Comparison of ENCODE assay signal across 8 cellular contexts in genomic region chr7:151081170-151082101, GRCh38. TPM values are rescaled to one million over a fixed set of nuclear protein-coding genes. Genes with fewer than 3 reads are reported as not detected.
A peak's percentile ranks its signal among the peaks of the same experiment; 100 is the strongest.
DNase-seq lines count a peak whose midpoint lies in the region; ATAC-seq, FAIRE-seq and TF ChIP-seq lines count a peak whose summit lies in the region.

No MANE protein-coding gene starts in this region.

- H3K4me3 ChIP-seq in SJSA1 = peak overlapping the region; percentile 88
- H3K4me3 ChIP-seq in fibroblast of mammary gland (ENCODE audit: control insufficient read depth, low read depth, low read length) = peak overlapping the region; percentile 73
- H3K4me3 ChIP-seq in pancreas = peak overlapping the region; percentile 90 to 99 (median 94)

- no peaks in the 10 kb centered on the region for H3K9me3 Mint-ChIP-seq in T-helper 2 cell treated with Interferon-gamma antibody and Interleukin-4, amounts not matched to agents 5 μg/mL and 100 μg/mL, for 36 hours

- H3K27me3 Mint-ChIP-seq in T-helper 2 cell treated with Interferon-gamma antibody and Interleukin-4, amounts not matched to agents 5 μg/mL and 100 μg/mL, for 36 hours (ENCODE audit: low read depth) = peaks cover 7% of the 10 kb centered on the region

- H3K36me3 Mint-ChIP-seq in T-helper 2 cell treated with Interferon-gamma antibody and Interleukin-4, amounts not matched to agents 5 μg/mL and 100 μg/mL, for 36 hours (ENCODE audit: low read depth) = peaks cover 10% of the 10 kb centered on the region

- H3K27me3 ChIP-seq in SJSA1 (replicated peaks) (no peaks in the 10 kb centered on the region), pancreas (no peaks in the 10 kb centered on the region)

- H3K36me3 ChIP-seq in SJSA1 (peaks cover 52% of the 10 kb centered on the region), pancreas (no peaks in the 10 kb centered on the region)

- peak in 3 of 4 donors; percentile 2 to 13 (median 10) for ATAC-seq in pancreas
- no peak for ATAC-seq in HG02870 (IDR thresholded peaks at IDR 0.05; ENCODE audit: unreplicated experiment)
- ATAC-seq in omental fat pad (ENCODE audit: low FRiP score) = no peak

- H3K4me1 ChIP-seq in SJSA1 (replicated peaks) (peaks cover 45% of the 10 kb centered on the region), pancreas (peaks cover 29 to 37% (median 32%) of the 10 kb centered on the region in 3 donors)

- intact Hi-C loops in pancreas (cut with DNase I) = no loop called here

- H3K4me1 Mint-ChIP-seq in T-helper 2 cell treated with Interferon-gamma antibody and Interleukin-4, amounts not matched to agents 5 μg/mL and 100 μg/mL, for 36 hours (ENCODE audit: low read depth) = peaks cover 35% of the 10 kb centered on the region

- DNase-seq in T-helper 2 cell treated with Interferon-gamma antibody and Interleukin-4, amounts not matched to agents 5 μg/mL and 100 μg/mL, for 36 hours (ENCODE audit: low spot score) = no peak
- no peak for DNase-seq in T-helper 2 cell
- no peak for DNase-seq in SJSA1 (ENCODE audit: low read depth in 1 of 2, low spot score in 2 of 2)
- no peak for DNase-seq in fibroblast of mammary gland (ENCODE audit: low read depth)
- peak in 4 of 6 donors; percentile 50 to 86 (median 62) for DNase-seq in pancreas
- DNase-seq in omental fat pad (ENCODE audit: low spot score) = no peak
- DNase-seq in activated naive CD4-positive, alpha-beta T cell treated with anti-CD3 and anti-CD28 coated beads, Interleukin-2, amount 50 U/mL, for 16 hours = no peak

- 17% methylated on average over 58 to 64 of the region's 64 CpGs for WGBS in pancreas, 2 donors

- no peak for TF ChIP-seq CTCF in fibroblast of mammary gland (conservative IDR thresholded peaks at IDR 0.05; ENCODE audit: control insufficient read depth, insufficient read depth, low read depth, low read length)
- no peak for TF ChIP-seq CTCF in pancreas (IDR thresholded peaks at IDR 0.05)
- TF ChIP-seq CTCF in omental fat pad (IDR thresholded peaks at IDR 0.05) = no peak

- no peaks in the 10 kb centered on the region for H3K9me3 ChIP-seq in SJSA1 (replicated peaks)
- H3K9me3 ChIP-seq in pancreas = no peaks in the 10 kb centered on the region

- H3K27ac Mint-ChIP-seq in T-helper 2 cell treated with Interferon-gamma antibody and Interleukin-4, amounts not matched to agents 5 μg/mL and 100 μg/mL, for 36 hours = peak overlapping the region; percentile 52

- FAIRE-seq in pancreas (lab: Jason Lieb, UNC) = no peak

- peak overlapping the region; percentile 10; the same call in 1 of the 2 replicates for H3K27ac ChIP-seq in SJSA1
- peak overlapping the region; percentile 74 to 85 (median 81) for H3K27ac ChIP-seq in pancreas

- peak overlapping the region; percentile 93 for H3K4me3 Mint-ChIP-seq in T-helper 2 cell treated with Interferon-gamma antibody and Interleukin-4, amounts not matched to agents 5 μg/mL and 100 μg/mL, for 36 hours

RNA-seq across cellular contexts. Expression of gene FASTK, which starts 0.8 kb away (rescaled TPM):
- 104 and 120 TPM in 2 replicates for total RNA-seq in SJSA1 (2014; rRNA removed; shearing (Covaris generic))
- total RNA-seq in pancreas (10 to 100 TPM; 23.5 to 51.1 (median 35.9) TPM), omental fat pad (10 to 100 TPM; 44.0 to 67.6 (median 51.6) TPM)
- 100 to 1,000 TPM; 178 to 265 TPM for polyA plus RNA-seq in pancreas

RNA-seq across cellular contexts. Expression of gene TMUB1, which starts 1.9 kb away (rescaled TPM):
- 32.5 and 34.5 TPM in 2 replicates for total RNA-seq in SJSA1 (2014; rRNA removed; shearing (Covaris generic))
- total RNA-seq in pancreas (10 to 100 TPM; 34.5 to 49.8 (median 39.3) TPM), omental fat pad (10 to 100 TPM; 23.5 to 38.5 (median 26.9) TPM)
- 100 to 1,000 TPM in 1 of 2 donors, 10 to 100 TPM in 1; 52.8 to 103 TPM for polyA plus RNA-seq in pancreas

RNA-seq across cellular contexts. Expression of gene AGAP3, which starts 4.8 kb away (rescaled TPM):
- 19.9 and 36.6 TPM in 2 replicates for total RNA-seq in SJSA1 (2014; rRNA removed; shearing (Covaris generic))
- 10 to 100 TPM; 41.5 to 81.0 (median 54.7) TPM for total RNA-seq in pancreas
- polyA plus RNA-seq in pancreas = 10 to 100 TPM; 89.8 to 93.9 TPM
- 10 to 100 TPM; 34.6 to 53.0 (median 47.9) TPM for total RNA-seq in omental fat pad

RNA-seq across cellular contexts. Expression of gene SLC4A2, which starts 22.0 kb away (rescaled TPM):
- 95.5 and 100 TPM in 2 replicates for total RNA-seq in SJSA1 (2014; rRNA removed; shearing (Covaris generic))
- total RNA-seq in pancreas (100 to 1,000 TPM in 1 of 6 donors, 10 to 100 TPM in 5; 69.2 to 117 (median 85.5) TPM), omental fat pad (100 to 1,000 TPM; 115 to 126 (median 118) TPM)
- polyA plus RNA-seq in pancreas = 100 to 1,000 TPM; 188 to 211 TPM

RNA-seq across cellular contexts. Expression of gene CDK5, which starts 23.7 kb away (rescaled TPM):
- total RNA-seq in SJSA1 (2014; rRNA removed; shearing (Covaris generic)) = 23.7 and 29.3 TPM in 2 replicates
- total RNA-seq in pancreas (1 to 10 TPM; 3.7 to 7.0 (median 4.8) TPM), omental fat pad (10 to 100 TPM in 1 of 4 donors, 1 to 10 TPM in 3; 6.1 to 10.4 (median 7.9) TPM)
- 1 to 10 TPM; 4.6 to 7.8 TPM for polyA plus RNA-seq in pancreas

Comparison
In these comparisons a context has a peak if more than half of its experiments do, and no peak if none do; other contexts are left out.
1. DNase-seq: peak in pancreas (4 of 6); none in T-helper 2 cell treated with Interferon-gamma antibody and Interleukin-4, amounts not matched to agents 5 μg/mL and 100 μg/mL, for 36 hours (single experiment), T-helper 2 cell (0 of 5), SJSA1 (0 of 2), fibroblast of mammary gland (single experiment), omental fat pad (single experiment) and activated naive CD4-positive, alpha-beta T cell treated with anti-CD3 and anti-CD28 coated beads, Interleukin-2, amount 50 U/mL, for 16 hours (single experiment).
2. ATAC-seq: peak in pancreas (3 of 4); none in HG02870 (single experiment) and omental fat pad (single experiment).
3. Peak in every context shown above with its lines, with median percentiles within 50 percentile points of each other: H3K4me3 ChIP-seq.